Comparison of ENCODE assay signal across 22 cellular contexts in the genomic region with DNA sequence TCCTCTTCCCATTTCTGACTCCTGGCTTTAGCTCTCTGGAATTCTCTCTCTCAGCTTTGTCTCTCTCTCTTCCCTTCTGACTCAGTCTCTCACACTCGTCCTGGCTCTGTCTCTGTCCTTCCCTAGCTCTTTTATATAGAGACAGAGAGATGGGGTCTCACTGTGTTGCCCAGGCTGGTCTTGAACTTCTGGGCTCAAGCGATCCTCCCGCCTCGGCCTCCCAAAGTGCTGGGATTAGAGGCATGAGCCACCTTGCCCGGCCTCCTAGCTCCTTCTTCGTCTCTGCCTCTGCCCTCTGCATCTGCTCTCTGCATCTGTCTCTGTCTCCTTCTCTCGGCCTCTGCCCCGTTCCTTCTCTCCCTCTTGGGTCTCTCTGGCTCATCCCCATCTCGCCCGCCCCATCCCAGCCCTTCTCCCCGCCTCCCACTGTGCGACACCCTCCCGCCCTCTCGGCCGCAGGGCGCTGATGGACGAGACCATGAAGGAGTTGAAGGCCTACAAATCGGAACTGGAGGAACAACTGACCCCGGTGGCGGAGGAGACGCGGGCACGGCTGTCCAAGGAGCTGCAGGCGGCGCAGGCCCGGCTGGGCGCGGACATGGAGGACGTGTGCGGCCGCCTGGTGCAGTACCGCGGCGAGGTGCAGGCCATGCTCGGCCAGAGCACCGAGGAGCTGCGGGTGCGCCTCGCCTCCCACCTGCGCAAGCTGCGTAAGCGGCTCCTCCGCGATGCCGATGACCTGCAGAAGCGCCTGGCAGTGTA. TPM values are rescaled to one million over a fixed set of nuclear protein-coding genes. Genes with fewer than 3 reads are reported as not detected.
"Had no signal": no experiment of that assay in that cellular context is flagged by ENCODE, and none has a peak within 500 bp of the region (broad histone marks: within the 10 kb centered on the region; RNA-seq: fewer than 3 reads in every experiment).

No MANE protein-coding gene starts in this region.

- H3K4me3 ChIP-seq: colonic mucosa, sigmoid colon, thyroid gland had no signal

- H3K4me3 Mint-ChIP-seq: activated B cell treated with CpG ODN at 0.5 μM for 24 hours; activated CD4-positive, alpha-beta memory T cell treated with anti-CD3 and anti-CD28 coated beads, Interleukin-2, amount 10 ng/mL, durations not matched to agents 7 days and 5 days; activated CD8-positive, alpha-beta memory T cell treated with anti-CD3 and anti-CD28 coated beads, Interleukin-2, amount 10 ng/mL, durations not matched to agents 7 days and 5 days; activated naive CD8-positive, alpha-beta T cell treated with anti-CD3 and anti-CD28 coated beads, Interleukin-2, amount 10 ng/mL, durations not matched to agents 7 days and 5 days had no signal

- ATAC-seq: activated CD8-positive, alpha-beta memory T cell treated with anti-CD3 and anti-CD28 coated beads, Interleukin-2, amount 10 ng/mL, durations not matched to agents 7 days and 5 days; left lobe of liver had no signal

- H3K4me1 ChIP-seq: colonic mucosa had no signal

- H2AFZ ChIP-seq: parathyroid adenoma had no signal

- DNase-seq: activated B cell treated with CpG ODN at 0.5 μM for 24 hours; activated CD4-positive, alpha-beta memory T cell treated with anti-CD3 and anti-CD28 coated beads, Interleukin-2, amount 10 ng/mL, durations not matched to agents 7 days and 5 days; activated CD4-positive, alpha-beta T cell treated with anti-CD3 and anti-CD28 coated beads for 4 hours; activated CD8-positive, alpha-beta memory T cell treated with anti-CD3 and anti-CD28 coated beads, Interleukin-2, amount 10 ng/mL, durations not matched to agents 7 days and 5 days; activated naive CD8-positive, alpha-beta T cell treated with anti-CD3 and anti-CD28 coated beads, Interleukin-2, amount 10 ng/mL, durations not matched to agents 7 days and 5 days; brain microvascular endothelial cell; central memory CD4-positive, alpha-beta T cell; colonic mucosa; erythroblast; sigmoid colon; spleen; stimulated activated CD8-positive, alpha-beta memory T cell treated with anti-CD3 and anti-CD28 coated beads, Interleukin-4, amount 100 ng/mL, for 48 hours; stimulated activated naive CD4-positive, alpha-beta T cell; thyroid gland had no signal

- H3K36me3 Mint-ChIP-seq: activated CD8-positive, alpha-beta memory T cell treated with anti-CD3 and anti-CD28 coated beads, Interleukin-2, amount 10 ng/mL, durations not matched to agents 7 days and 5 days had no signal

- H3K9me3 ChIP-seq: colonic mucosa, sigmoid colon, spleen, thyroid gland had no signal

- H3K27ac Mint-ChIP-seq: activated B cell treated with CpG ODN at 0.5 μM for 24 hours; activated CD4-positive, alpha-beta memory T cell treated with anti-CD3 and anti-CD28 coated beads, Interleukin-2, amount 10 ng/mL, durations not matched to agents 7 days and 5 days; activated CD8-positive, alpha-beta memory T cell treated with anti-CD3 and anti-CD28 coated beads, Interleukin-2, amount 10 ng/mL, durations not matched to agents 7 days and 5 days; activated naive CD8-positive, alpha-beta T cell treated with anti-CD3 and anti-CD28 coated beads, Interleukin-2, amount 10 ng/mL, durations not matched to agents 7 days and 5 days had no signal

- H3K9ac ChIP-seq: parathyroid adenoma had no signal

- H3K27ac ChIP-seq: brain microvascular endothelial cell, colonic mucosa, parathyroid adenoma, sigmoid colon, spleen, thyroid gland had no signal

- FAIRE-seq: frontal cortex, kidney had no signal

- H3K79me2 ChIP-seq: parathyroid adenoma had no signal

- H3K9me3 Mint-ChIP-seq: activated B cell treated with CpG ODN at 0.5 μM for 24 hours; activated CD4-positive, alpha-beta memory T cell treated with anti-CD3 and anti-CD28 coated beads, Interleukin-2, amount 10 ng/mL, durations not matched to agents 7 days and 5 days; activated naive CD8-positive, alpha-beta T cell treated with anti-CD3 and anti-CD28 coated beads, Interleukin-2, amount 10 ng/mL, durations not matched to agents 7 days and 5 days had no signal

- H3K36me3 ChIP-seq: colonic mucosa had no signal

RNA-seq across cellular contexts. Expression of gene APOE, which starts 2.7 kb away (rescaled TPM):
- total RNA-seq: activated B cell treated with CpG ODN at 0.5 μM for 24 hours; activated CD4-positive, alpha-beta memory T cell treated with anti-CD3 and anti-CD28 coated beads, Interleukin-2, amount 10 ng/mL, durations not matched to agents 7 days and 5 days had no signal

RNA-seq across cellular contexts. Expression of gene APOC4, which starts 33.8 kb away (rescaled TPM):
- total RNA-seq: activated B cell treated with CpG ODN at 0.5 μM for 24 hours; activated CD4-positive, alpha-beta memory T cell treated with anti-CD3 and anti-CD28 coated beads, Interleukin-2, amount 10 ng/mL, durations not matched to agents 7 days and 5 days; activated CD8-positive, alpha-beta memory T cell treated with anti-CD3 and anti-CD28 coated beads, Interleukin-2, amount 10 ng/mL, durations not matched to agents 7 days and 5 days; activated naive CD8-positive, alpha-beta T cell treated with anti-CD3 and anti-CD28 coated beads, Interleukin-2, amount 10 ng/mL, durations not matched to agents 7 days and 5 days; colonic mucosa; frontal cortex; kidney; lung microvascular endothelial cell; myocyte; sigmoid colon; spleen; subcutaneous adipose tissue; thyroid gland; urinary bladder had no signal
- polyA plus RNA-seq: sigmoid colon, urinary bladder had no signal

RNA-seq across cellular contexts. Expression of gene APOC2, which starts 37.6 kb away (rescaled TPM):
- total RNA-seq: activated B cell treated with CpG ODN at 0.5 μM for 24 hours; activated CD4-positive, alpha-beta memory T cell treated with anti-CD3 and anti-CD28 coated beads, Interleukin-2, amount 10 ng/mL, durations not matched to agents 7 days and 5 days; activated CD8-positive, alpha-beta memory T cell treated with anti-CD3 and anti-CD28 coated beads, Interleukin-2, amount 10 ng/mL, durations not matched to agents 7 days and 5 days; activated naive CD8-positive, alpha-beta T cell treated with anti-CD3 and anti-CD28 coated beads, Interleukin-2, amount 10 ng/mL, durations not matched to agents 7 days and 5 days; lung microvascular endothelial cell; sigmoid colon; urinary bladder had no signal
